In genomic region chr22:29270475-29271271, GRCh38 we compare ENCODE assay signal across 1 cellular context.
TF ChIP-seq lines count a peak whose summit lies in the region.

No MANE protein-coding gene starts in this region.

TF ChIP-seq in GM23338, 12 proteins besides CTCF, POLR2A, EP300 and RAD21 (continued from another document):
- no peak for TF ChIP-seq JUNB (IDR thresholded peaks at IDR 0.05; ENCODE audit: unreplicated experiment)
- no peak for TF ChIP-seq ETS1 (IDR thresholded peaks at IDR 0.05)
